ENCODE assay signal across 1 cellular context in the genomic region with DNA sequence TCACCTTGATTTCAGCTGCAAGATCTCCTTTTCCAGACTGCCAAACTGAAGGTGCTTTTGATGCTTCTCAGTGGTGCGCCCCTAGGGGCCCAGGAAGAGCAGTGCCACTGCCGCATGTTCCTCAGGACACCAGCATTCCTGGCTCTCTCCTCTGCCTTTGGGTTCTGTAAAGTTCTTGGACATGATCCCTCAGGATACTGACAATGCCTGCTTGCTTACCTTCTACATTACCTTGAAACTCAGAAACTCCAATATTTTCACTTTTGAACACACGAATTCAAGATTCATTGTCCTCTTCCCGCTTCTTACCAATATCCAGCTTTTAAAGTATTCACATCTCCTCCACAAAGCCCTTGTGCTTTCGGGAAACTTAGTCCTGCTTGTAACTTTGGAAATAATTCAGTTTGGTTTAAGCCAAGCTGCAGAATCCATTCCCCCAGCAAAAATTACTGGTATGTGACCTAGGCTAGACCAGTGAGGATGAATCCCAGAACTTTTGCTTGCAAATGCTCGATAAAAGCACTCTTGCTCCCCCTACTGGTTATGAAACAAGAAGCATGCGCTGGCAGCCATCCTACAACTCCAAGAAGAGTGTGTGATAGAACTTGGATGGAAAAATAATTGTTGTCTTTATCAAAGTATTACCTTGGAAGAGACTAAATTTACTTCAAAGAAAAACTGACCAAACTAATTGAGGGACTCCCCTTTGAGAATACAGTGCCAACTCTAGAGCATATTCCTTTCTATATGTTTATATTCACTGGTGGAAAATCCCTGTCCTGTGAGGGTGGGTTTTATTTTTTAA.
TF ChIP-seq lines count a peak whose summit lies in the region.

No MANE protein-coding gene starts in this region.

TF ChIP-seq in GM12878, 131 proteins besides CTCF, POLR2A, EP300 and RAD21:
- TF ChIP-seq EED (IDR thresholded peaks at IDR 0.05; ENCODE audit: low read depth) (peak; percentile 66; the same call in 1 of the 2 replicates), CHD2 (IDR thresholded peaks at IDR 0.05; ENCODE audit: borderline replicate concordance, low read depth, low read length) (no peak), POLR2AphosphoS2 (IDR thresholded peaks at IDR 0.05; ENCODE audit: low read depth, low read length) (peak; percentile 16; the same call in 1 of the 2 replicates), NFYA (IDR thresholded peaks at IDR 0.05; ENCODE audit: borderline replicate concordance, low read depth, low read length) (no peak), HDGF (IDR thresholded peaks at IDR 0.05) (0 out of 2 replicates have a peak, but pooled peaks have one; percentile 33), PML (IDR thresholded peaks at IDR 0.05; ENCODE audit: low read length) (peak; percentile 16; the same call in 1 of the 2 replicates), HCFC1 (IDR thresholded peaks at IDR 0.05; ENCODE audit: low read length) (no peak), FOS (IDR thresholded peaks at IDR 0.05; ENCODE audit: borderline replicate concordance, extremely low read depth, insufficient read length) (no peak), RB1 (IDR thresholded peaks at IDR 0.05; ENCODE audit: borderline replicate concordance) (peak; percentile 41; the same call in 1 of the 2 replicates), SP1 (IDR thresholded peaks at IDR 0.05; ENCODE audit: low read depth, low read length) (no peak), YY1 (IDR thresholded peaks at IDR 0.05; ENCODE audit: low read depth, low read length) (peak; percentile 57; the same call in 1 of the 2 replicates), CUX1 (IDR thresholded peaks at IDR 0.05; ENCODE audit: insufficient replicate concordance, low read depth, low read length) (no peak), SMC3 (IDR thresholded peaks at IDR 0.05; ENCODE audit: borderline replicate concordance, low read length) (peak; percentile 49; the same call in 1 of the 2 replicates), MLLT1 (IDR thresholded peaks at IDR 0.05) (peak; percentile 60), NR2C2 (IDR thresholded peaks at IDR 0.05; ENCODE audit: borderline replicate concordance, control insufficient read depth, insufficient read length, low read depth) (no peak), ZBTB33 (IDR thresholded peaks at IDR 0.05) (no peak), ZBTB4 (CRISPR knock-in tag; IDR thresholded peaks at IDR 0.05) (no peak; the same call in 1 of the 2 replicates), SMARCA5 (IDR thresholded peaks at IDR 0.05) (peak; percentile 93), SUPT20H (IDR thresholded peaks at IDR 0.05; ENCODE audit: borderline replicate concordance, control insufficient read depth, low read depth, low read length) (no peak), ZNF274 (IDR thresholded peaks at IDR 0.05; ENCODE audit: insufficient read depth, insufficient read length) (no peak)
- TF ChIP-seq, protein P1, sequence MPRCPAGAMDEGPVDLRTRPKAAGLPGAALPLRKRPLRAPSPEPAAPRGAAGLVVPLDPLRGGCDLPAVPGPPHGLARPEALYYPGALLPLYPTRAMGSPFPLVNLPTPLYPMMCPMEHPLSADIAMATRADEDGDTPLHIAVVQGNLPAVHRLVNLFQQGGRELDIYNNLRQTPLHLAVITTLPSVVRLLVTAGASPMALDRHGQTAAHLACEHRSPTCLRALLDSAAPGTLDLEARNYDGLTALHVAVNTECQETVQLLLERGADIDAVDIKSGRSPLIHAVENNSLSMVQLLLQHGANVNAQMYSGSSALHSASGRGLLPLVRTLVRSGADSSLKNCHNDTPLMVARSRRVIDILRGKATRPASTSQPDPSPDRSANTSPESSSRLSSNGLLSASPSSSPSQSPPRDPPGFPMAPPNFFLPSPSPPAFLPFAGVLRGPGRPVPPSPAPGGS (IDR thresholded peaks at IDR 0.05; ENCODE audit: borderline replicate concordance, insufficient read depth, low read depth, low read length, poor library complexity, severe bottlenecking) = no peak
